Comparison of ENCODE assay signal across 11 cellular contexts in the genomic region with DNA sequence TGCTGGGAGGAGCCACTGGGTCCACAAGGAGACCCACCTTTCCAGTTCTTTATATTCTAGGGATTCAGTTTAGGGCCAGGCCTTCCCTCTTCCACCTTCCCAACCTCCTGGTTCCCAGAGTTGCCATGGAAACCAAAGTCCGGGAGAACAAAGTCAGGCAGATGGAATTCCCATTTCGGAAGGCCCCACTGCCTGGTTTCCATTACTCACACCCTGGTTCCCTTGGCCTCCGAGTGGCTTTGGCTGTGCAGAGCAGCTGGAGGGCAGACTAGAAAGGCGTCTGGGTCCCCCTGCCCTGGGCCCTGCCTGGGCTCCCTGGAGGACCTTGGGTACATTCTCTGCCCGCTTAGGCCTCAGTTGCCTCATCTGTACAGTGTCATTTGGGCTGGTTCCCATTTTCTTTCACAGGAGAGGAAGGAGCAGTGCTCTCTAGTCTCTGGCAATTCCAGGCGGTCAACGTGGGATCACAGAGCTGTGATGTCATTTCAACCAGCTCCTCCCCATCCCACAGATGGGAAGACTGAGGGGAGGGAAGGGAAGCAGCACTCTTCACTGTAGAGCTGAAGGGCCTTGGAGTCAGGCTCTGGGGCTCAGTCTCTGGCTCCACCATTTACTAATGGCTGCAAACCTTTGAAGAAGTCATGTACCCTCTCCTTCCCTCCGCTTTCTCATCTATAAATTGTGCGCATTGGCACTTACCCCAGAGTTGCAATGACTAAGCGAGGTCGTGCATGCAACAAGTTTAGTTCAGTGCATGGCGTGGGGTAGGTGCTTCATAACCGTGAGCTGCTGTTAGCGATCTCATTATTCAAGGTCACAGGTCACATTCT.
DNase-seq lines count a peak whose midpoint lies in the region; ATAC-seq and TF ChIP-seq lines count a peak whose summit lies in the region.
"Had no signal": no experiment of that assay in that cellular context is flagged by ENCODE, and none has a peak within 500 bp of the region (broad histone marks: within the 10 kb centered on the region; RNA-seq: fewer than 3 reads in every experiment).

No MANE protein-coding gene starts in this region.

- H3K9me3 Mint-ChIP-seq in neural progenitor cell (no peaks in the 10 kb centered on the region), CD14-positive monocyte (peaks cover 0 to 1% (median 0%) of the 10 kb centered on the region in 7 donors)

- peaks cover 10% of the 10 kb centered on the region for H3K79me2 ChIP-seq in neural progenitor cell (ENCODE audit: low read depth)

- no peaks in the 10 kb centered on the region for H3K27me3 ChIP-seq in SJSA1 (replicated peaks)
- no peaks in the 10 kb centered on the region for H3K27me3 ChIP-seq in neural progenitor cell
- H3K27me3 ChIP-seq: Peyer's patch had no signal

- no peak overlapping the region for H2AFZ ChIP-seq in neural progenitor cell (replicated peaks)

- H3K36me3 ChIP-seq in SJSA1, result peaks cover 40% of the 10 kb centered on the region
- H3K36me3 ChIP-seq in neural progenitor cell, result no peaks in the 10 kb centered on the region

- no peaks in the 10 kb centered on the region for H3K9me3 ChIP-seq in SJSA1 (replicated peaks)
- H3K9me3 ChIP-seq in neural progenitor cell (ENCODE audit: low read depth), result no peaks in the 10 kb centered on the region
- H3K9me3 ChIP-seq: Peyer's patch had no signal

- H3K27ac ChIP-seq in SJSA1, result peak overlapping the region; percentile 47
- no peak overlapping the region for H3K27ac ChIP-seq in neural progenitor cell
- H3K27ac ChIP-seq: Peyer's patch had no signal

- peak overlapping the region; percentile 18 for H3K4me3 Mint-ChIP-seq in neural progenitor cell
- no peak overlapping the region for H3K4me3 Mint-ChIP-seq in CD14-positive monocyte

- TF ChIP-seq CTCF in fibroblast of the aortic adventitia (IDR thresholded peaks at IDR 0.05; ENCODE audit: insufficient read depth, low read length) (no peak), neural progenitor cell (IDR thresholded peaks at IDR 0.05) (no peak), CD14-positive monocyte (IDR thresholded peaks at IDR 0.05) (no peak)

- H3F3A ChIP-seq in neural progenitor cell (ENCODE audit: low read depth), result no peaks in the 10 kb centered on the region

- peaks cover 80% of the 10 kb centered on the region for H3K4me1 Mint-ChIP-seq in neural progenitor cell
- H3K4me1 Mint-ChIP-seq in CD14-positive monocyte, result peaks cover 4% of the 10 kb centered on the region

- H3K9ac ChIP-seq in neural progenitor cell, result no peak overlapping the region

- DNase-seq in EH (ENCODE audit: low read depth) (peak; percentile 98), SJSA1 (ENCODE audit: low read depth in 1 of 2, low spot score in 2 of 2) (peak in 1 of 2 experiments; percentile 70), fibroblast of the aortic adventitia (ENCODE audit: low read depth) (peak; percentile 74), neural progenitor cell (ENCODE audit: low spot score) (peak; percentile 85), CD14-positive monocyte (ENCODE audit: low spot score) (no peak), NCI-H2107 treated with DMSO at 0.1 percent for 48 hours (lab: John Stamatoyannopoulos, UW; ENCODE audit: unreplicated experiment) (no peak)
- DNase-seq: DMS79 treated with DMSO at 0.1 percent for 48 hours, MM.1S had no signal

- no peaks in the 10 kb centered on the region for H4K20me1 ChIP-seq in neural progenitor cell (ENCODE audit: low read depth)

- H3K4me2 ChIP-seq in neural progenitor cell, result no peak overlapping the region

- H3K4me1 ChIP-seq in SJSA1 (replicated peaks) (peaks cover 33% of the 10 kb centered on the region), neural progenitor cell (peaks cover 38% of the 10 kb centered on the region)

- intact Hi-C loops in CD14-positive monocyte (cut with micrococcal nuclease), result no loop called here

- no peak for ATAC-seq in GM21367 (IDR thresholded peaks at IDR 0.05; ENCODE audit: unreplicated experiment)
- no peak for ATAC-seq in GM18519 (IDR thresholded peaks at IDR 0.05; ENCODE audit: low FRiP score, unreplicated experiment)

- peaks cover 17% of the 10 kb centered on the region for H3K27me3 Mint-ChIP-seq in neural progenitor cell (ENCODE audit: insufficient read depth, low read depth)
- peaks cover 0 to 6% (median 2%) of the 10 kb centered on the region in 3 donors for H3K27me3 Mint-ChIP-seq in CD14-positive monocyte (ENCODE audit: low read depth in 3 of 3)

- H3K36me3 Mint-ChIP-seq in neural progenitor cell (peaks cover 13% of the 10 kb centered on the region), CD14-positive monocyte (peaks cover 34 to 35% of the 10 kb centered on the region in 2 donors)

- no peak overlapping the region for H3K4me3 ChIP-seq in SJSA1
- no peak overlapping the region for H3K4me3 ChIP-seq in fibroblast of the aortic adventitia (ENCODE audit: low read depth, low read length)
- H3K4me3 ChIP-seq in neural progenitor cell, result no peak overlapping the region
- H3K4me3 ChIP-seq: Peyer's patch had no signal

- peak overlapping the region; percentile 69 for H3K27ac Mint-ChIP-seq in neural progenitor cell
- H3K27ac Mint-ChIP-seq in CD14-positive monocyte, result peak overlapping the region in 2 of 7 donors; percentile 37 to 66

Comparison
In these comparisons a context has a peak if more than half of its experiments do, and no peak if none do; other contexts are left out.
1. DNase-seq: peak in EH (single experiment), fibroblast of the aortic adventitia (single experiment) and neural progenitor cell (single experiment); none in CD14-positive monocyte (single experiment) and NCI-H2107 treated with DMSO at 0.1 percent for 48 hours (single experiment).